ENCODE assay signal across 12 cellular contexts in the genomic region with DNA sequence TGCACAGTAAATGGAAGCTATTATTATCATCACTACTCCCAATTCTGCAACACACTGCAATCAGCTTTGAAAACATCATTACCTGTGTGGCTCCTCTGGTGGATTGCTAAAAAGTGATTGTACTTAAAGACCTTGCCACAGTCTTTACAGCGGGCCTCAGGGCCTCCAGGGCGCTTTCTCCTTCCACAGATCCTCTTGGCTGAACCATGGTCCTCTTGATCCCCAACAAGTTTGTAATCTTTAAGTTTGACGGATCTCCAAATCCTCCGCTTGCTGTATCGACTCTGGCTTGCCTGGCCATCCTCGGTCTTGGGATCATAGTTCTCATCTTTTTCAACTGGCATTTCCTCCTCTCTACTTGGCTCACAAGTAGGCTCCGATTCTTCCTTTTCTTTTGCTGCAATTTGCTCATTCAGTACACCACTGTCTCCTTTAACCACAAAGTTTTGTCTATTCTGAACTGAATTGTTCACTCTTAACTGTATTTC. TPM values are rescaled to one million over a fixed set of nuclear protein-coding genes. Genes with fewer than 3 reads are reported as not detected.
DNase-seq lines count a peak whose midpoint lies in the region; ATAC-seq, FAIRE-seq and TF ChIP-seq lines count a peak whose summit lies in the region.
"Had no signal": no experiment of that assay in that cellular context is flagged by ENCODE, and none has a peak within 500 bp of the region (broad histone marks: within the 10 kb centered on the region; RNA-seq: fewer than 3 reads in every experiment).

No MANE protein-coding gene starts in this region.

- peak overlapping the region; percentile 15 for H3K27ac Mint-ChIP-seq in activated T-helper 17 cell treated with anti-CD3 and anti-CD28 coated beads, Interleukin-2, amount 50 U/mL, for 72 hours

- H3K4me2 ChIP-seq in GM23248 (ENCODE audit: unreplicated experiment), result peak overlapping the region; percentile 5

- in situ Hi-C loops in GM23248 (cut with MboI), result no loop called here

- H3K4me1 Mint-ChIP-seq in activated T-helper 17 cell treated with anti-CD3 and anti-CD28 coated beads, Interleukin-2, amount 50 U/mL, for 72 hours, result peaks cover 44% of the 10 kb centered on the region

- no peaks in the 10 kb centered on the region for H3K27me3 Mint-ChIP-seq in activated T-helper 17 cell treated with anti-CD3 and anti-CD28 coated beads, Interleukin-2, amount 50 U/mL, for 72 hours

- TF ChIP-seq POLR2A in thyroid gland (IDR thresholded peaks at IDR 0.05), result no peak

- peaks cover 8% of the 10 kb centered on the region for H3F3A ChIP-seq in GM23248 (ENCODE audit: insufficient read depth)

- H3K79me2 ChIP-seq in ACC112 (ENCODE audit: control insufficient read depth, insufficient read depth, low read length, unreplicated experiment) (peaks cover 46% of the 10 kb centered on the region), GM23248 (ENCODE audit: insufficient read depth) (peaks cover 62% of the 10 kb centered on the region)

- no peak for ATAC-seq in activated T-helper 17 cell treated with anti-CD3 and anti-CD28 coated beads, Interleukin-2, amount 50 U/mL, for 72 hours (replicated peaks)
- ATAC-seq in esophagus mucosa (no peak), HG02981 (IDR thresholded peaks at IDR 0.05; ENCODE audit: unreplicated experiment) (no peak)

- no peaks in the 10 kb centered on the region for H3K9me3 Mint-ChIP-seq in activated T-helper 17 cell treated with anti-CD3 and anti-CD28 coated beads, Interleukin-2, amount 50 U/mL, for 72 hours

- H3K27ac ChIP-seq in ACC112 (ENCODE audit: low read depth, low read length), result no peak overlapping the region
- no peak overlapping the region for H3K27ac ChIP-seq in GM23248
- no peak overlapping the region for H3K27ac ChIP-seq in kidney (ENCODE audit: low read depth in 2 of 2, low read length in 2 of 2)
- no peak overlapping the region for H3K27ac ChIP-seq in thyroid gland

- H3K36me3 Mint-ChIP-seq in activated T-helper 17 cell treated with anti-CD3 and anti-CD28 coated beads, Interleukin-2, amount 50 U/mL, for 72 hours (ENCODE audit: low read depth), result peaks cover 67% of the 10 kb centered on the region

- TF ChIP-seq CTCF in kidney (IDR thresholded peaks at IDR 0.05; ENCODE audit: borderline replicate concordance, extremely low read depth, insufficient read depth), result no peak
- no peak for TF ChIP-seq CTCF in thyroid gland (IDR thresholded peaks at IDR 0.05)

- intact Hi-C loops in kidney (cut with DNase I) (no loop called here), thyroid gland (cut with DNase I) (no loop called here)

- DNase-seq in GM23248 (no peak), kidney (no peak), NCI-H69 (lab: John Stamatoyannopoulos, UW) (no peak), thyroid gland (no peak)
- DNase-seq: activated gamma-delta T cell treated with Interleukin-2 at 50 U/mL for 16 hours; nucleus accumbens; stimulated activated CD4-positive, alpha-beta T cell treated with anti-CD3 and anti-CD28 coated beads, Interleukin-2, amount 100 ng/mL, for 24 hours had no signal

- H3K4me3 ChIP-seq in ACC112 (ENCODE audit: low read depth, low read length), result peak overlapping the region; percentile 100; the same call in 1 of the 2 replicates
- H3K4me3 ChIP-seq in GM23248, result no peak overlapping the region
- peak overlapping the region; percentile 25 to 33 for H3K4me3 ChIP-seq in kidney (ENCODE audit: low read length in 2 of 2)
- no peak overlapping the region for H3K4me3 ChIP-seq in thyroid gland (replicated peaks in 1 of 3)

- H3K9me2 ChIP-seq in GM23248 (ENCODE audit: insufficient read depth), result no peaks in the 10 kb centered on the region

- no peaks in the 10 kb centered on the region for H3K9me3 ChIP-seq in GM23248 (ENCODE audit: low read depth)
- no peaks in the 10 kb centered on the region for H3K9me3 ChIP-seq in kidney (ENCODE audit: control insufficient read depth in 1 of 2, low read length in 2 of 2)
- no peaks in the 10 kb centered on the region for H3K9me3 ChIP-seq in thyroid gland

- no peaks in the 10 kb centered on the region for H3K27me3 ChIP-seq in ACC112 (ENCODE audit: insufficient read depth, low read length)
- H3K27me3 ChIP-seq in GM23248 (replicated peaks; ENCODE audit: insufficient read depth), result no peaks in the 10 kb centered on the region
- no peaks in the 10 kb centered on the region for H3K27me3 ChIP-seq in thyroid gland

- no peaks in the 10 kb centered on the region for H4K20me1 ChIP-seq in GM23248 (ENCODE audit: insufficient read depth)

- peak overlapping the region; percentile 79 for H3K4me3 Mint-ChIP-seq in activated T-helper 17 cell treated with anti-CD3 and anti-CD28 coated beads, Interleukin-2, amount 50 U/mL, for 72 hours

- FAIRE-seq in kidney (lab: Jason Lieb, UNC), result no peak
- FAIRE-seq: endometrium had no signal

- peaks cover 20% of the 10 kb centered on the region for H3K36me3 ChIP-seq in ACC112 (ENCODE audit: insufficient read depth, low read length)
- H3K36me3 ChIP-seq in GM23248 (ENCODE audit: low read depth), result peaks cover 11% of the 10 kb centered on the region
- no peaks in the 10 kb centered on the region for H3K36me3 ChIP-seq in kidney (ENCODE audit: control insufficient read depth in 1 of 2, insufficient read depth in 2 of 2, low read length in 2 of 2)
- H3K36me3 ChIP-seq in thyroid gland, result no peaks in the 10 kb centered on the region

- H2AFZ ChIP-seq in ACC112 (ENCODE audit: low read length, unreplicated experiment), result no peak overlapping the region
- no peak overlapping the region for H2AFZ ChIP-seq in GM23248

- no peak overlapping the region for H3K9ac ChIP-seq in GM23248
- no peak overlapping the region for H3K9ac ChIP-seq in kidney (ENCODE audit: low read length in 2 of 2)

- H3K4me1 ChIP-seq in ACC112 (ENCODE audit: control insufficient read depth, insufficient read depth, low read length, unreplicated experiment) (peaks cover 34% of the 10 kb centered on the region), GM23248 (ENCODE audit: insufficient read depth) (peaks cover 40% of the 10 kb centered on the region), kidney (ENCODE audit: control insufficient read depth in 1 of 2, insufficient read depth in 1 of 2, low read depth in 1 of 2, low read length in 2 of 2) (peaks cover 15 to 31% of the 10 kb centered on the region in 2 donors), thyroid gland (peaks cover 31 to 52% of the 10 kb centered on the region in 2 donors)

- 95 to 98% methylated on average over 7 of the region's 7 CpGs for WGBS in GM23248 (ENCODE audit: low coverage in 1 of 2, low lambda C conversion rate in 2 of 2, missing lambda C conversion rate in 2 of 2), 2 experiments
- 96 to 97% methylated on average over 7 of the region's 7 CpGs for WGBS in thyroid gland, 2 donors

RNA-seq across cellular contexts. Expression of a gene that starts 2.0 kb away (rescaled TPM):
- 6.8 and 7.6 TPM in 2 replicates for total RNA-seq in GM23248 (2014; rRNA removed; shearing (Covaris generic))
- polyA plus RNA-seq in GM23248 (2016; fragmentation: Nextera tagmentation; extraction: Ambion mirVana), result 3.3 and 4.0 TPM in 2 replicates
- total RNA-seq in activated T-helper 17 cell treated with anti-CD3 and anti-CD28 coated beads, Interleukin-2, amount 50 U/mL, for 72 hours, result 10 to 100 TPM; 11.0 to 11.4 TPM
- 12.0 TPM for total RNA-seq in kidney
- 3.1 TPM for polyA plus RNA-seq in kidney (ENCODE audit: insufficient read depth, low read depth, low replicate concordance)
- total RNA-seq in esophagus mucosa, result 4.9 TPM
- total RNA-seq in thyroid gland, result 10 to 100 TPM; 12.8 to 13.3 (median 12.9) TPM

RNA-seq across cellular contexts. Expression of a gene that starts 25.5 kb away (rescaled TPM):
- 57.8 and 60.6 TPM in 2 replicates for total RNA-seq in GM23248 (2014; rRNA removed; shearing (Covaris generic))
- 25.3 and 26.1 TPM in 2 replicates for polyA plus RNA-seq in GM23248 (2016; fragmentation: Nextera tagmentation; extraction: Ambion mirVana)
- total RNA-seq in activated T-helper 17 cell treated with anti-CD3 and anti-CD28 coated beads, Interleukin-2, amount 50 U/mL, for 72 hours, result 10 to 100 TPM; 43.3 to 58.3 TPM
- total RNA-seq in kidney, result 38.7 TPM
- 13.7 TPM for polyA plus RNA-seq in kidney (ENCODE audit: insufficient read depth, low read depth, low replicate concordance)
- 7.4 TPM for total RNA-seq in esophagus mucosa
- total RNA-seq in thyroid gland, result 10 to 100 TPM; 14.3 to 33.6 (median 21.7) TPM

RNA-seq across cellular contexts. Expression of a gene that starts 40.5 kb away (rescaled TPM):
- total RNA-seq in GM23248 (2014; rRNA removed; shearing (Covaris generic)), result 6.4 and 14.2 TPM in 2 replicates
- polyA plus RNA-seq in GM23248 (2016; fragmentation: Nextera tagmentation; extraction: Ambion mirVana) (4.5 and 6.8 TPM in 2 replicates), kidney (ENCODE audit: insufficient read depth, low read depth, low replicate concordance) (14.7 TPM)
- total RNA-seq in activated T-helper 17 cell treated with anti-CD3 and anti-CD28 coated beads, Interleukin-2, amount 50 U/mL, for 72 hours, result 1 to 10 TPM; 8.0 to 9.7 TPM
- total RNA-seq in kidney (17.4 TPM), esophagus mucosa (12.3 TPM), thyroid gland (10 to 100 TPM; 11.2 to 60.9 (median 17.8) TPM)

RNA-seq across cellular contexts. Expression of a gene that starts 40.6 kb away (rescaled TPM):
- 3.5 and 3.7 TPM in 2 replicates for total RNA-seq in GM23248 (2014; rRNA removed; shearing (Covaris generic))
- polyA plus RNA-seq in GM23248 (2016; fragmentation: Nextera tagmentation; extraction: Ambion mirVana), result 2.8 and 3.5 TPM in 2 replicates
- under 1 TPM in 1 of 2 donors, not detected in 1; 0.39 TPM for total RNA-seq in activated T-helper 17 cell treated with anti-CD3 and anti-CD28 coated beads, Interleukin-2, amount 50 U/mL, for 72 hours
- total RNA-seq in kidney, result 8.4 TPM
- 6.0 TPM for polyA plus RNA-seq in kidney (ENCODE audit: insufficient read depth, low read depth, low replicate concordance)
- total RNA-seq in esophagus mucosa, result 0.84 TPM
- total RNA-seq in thyroid gland, result 10 to 100 TPM; 20.1 to 31.2 (median 27.0) TPM

Comparison
In these comparisons a context has a peak if more than half of its experiments do, and no peak if none do; other contexts are left out.
1. H3K4me3 ChIP-seq: peak in ACC112 (single experiment) and kidney (2 of 2); none in GM23248 (single experiment) and thyroid gland (0 of 3).